ENCODE assay signal across 1 cellular context in genomic region chr4:70714061-70714468, GRCh38.
A peak's percentile ranks its signal among the peaks of the same experiment; 100 is the strongest.
TF ChIP-seq lines count a peak whose summit lies in the region.

No MANE protein-coding gene starts in this region.

TF ChIP-seq in K562, 482 proteins besides CTCF, POLR2A, EP300 and RAD21 (continued from another document and continues in another):
- TF ChIP-seq, protein P1, sequence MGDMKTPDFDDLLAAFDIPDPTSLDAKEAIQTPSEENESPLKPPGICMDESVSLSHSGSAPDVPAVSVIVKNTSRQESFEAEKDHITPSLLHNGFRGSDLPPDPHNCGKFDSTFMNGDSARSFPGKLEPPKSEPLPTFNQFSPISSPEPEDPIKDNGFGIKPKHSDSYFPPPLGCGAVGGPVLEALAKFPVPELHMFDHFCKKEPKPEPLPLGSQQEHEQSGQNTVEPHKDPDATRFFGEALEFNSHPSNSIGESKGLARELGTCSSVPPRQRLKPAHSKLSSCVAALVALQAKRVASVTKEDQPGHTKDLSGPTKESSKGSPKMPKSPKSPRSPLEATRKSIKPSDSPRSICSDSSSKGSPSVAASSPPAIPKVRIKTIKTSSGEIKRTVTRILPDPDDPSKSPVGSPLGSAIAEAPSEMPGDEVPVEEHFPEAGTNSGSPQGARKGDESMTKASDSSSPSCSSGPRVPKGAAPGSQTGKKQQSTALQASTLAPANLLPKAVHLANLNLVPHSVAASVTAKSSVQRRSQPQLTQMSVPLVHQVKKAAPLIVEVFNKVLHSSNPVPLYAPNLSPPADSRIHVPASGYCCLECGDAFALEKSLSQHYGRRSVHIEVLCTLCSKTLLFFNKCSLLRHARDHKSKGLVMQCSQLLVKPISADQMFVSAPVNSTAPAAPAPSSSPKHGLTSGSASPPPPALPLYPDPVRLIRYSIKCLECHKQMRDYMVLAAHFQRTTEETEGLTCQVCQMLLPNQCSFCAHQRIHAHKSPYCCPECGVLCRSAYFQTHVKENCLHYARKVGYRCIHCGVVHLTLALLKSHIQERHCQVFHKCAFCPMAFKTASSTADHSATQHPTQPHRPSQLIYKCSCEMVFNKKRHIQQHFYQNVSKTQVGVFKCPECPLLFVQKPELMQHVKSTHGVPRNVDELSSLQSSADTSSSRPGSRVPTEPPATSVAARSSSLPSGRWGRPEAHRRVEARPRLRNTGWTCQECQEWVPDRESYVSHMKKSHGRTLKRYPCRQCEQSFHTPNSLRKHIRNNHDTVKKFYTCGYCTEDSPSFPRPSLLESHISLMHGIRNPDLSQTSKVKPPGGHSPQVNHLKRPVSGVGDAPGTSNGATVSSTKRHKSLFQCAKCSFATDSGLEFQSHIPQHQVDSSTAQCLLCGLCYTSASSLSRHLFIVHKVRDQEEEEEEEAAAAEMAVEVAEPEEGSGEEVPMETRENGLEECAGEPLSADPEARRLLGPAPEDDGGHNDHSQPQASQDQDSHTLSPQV (IDR thresholded peaks at IDR 0.05): peak; percentile 92
- TF ChIP-seq MNT (conservative IDR thresholded peaks at IDR 0.05) (peak; percentile 25 to 51; a peak in 2 of 4 replicates), ZNF143 (CRISPR knock-in tag; IDR thresholded peaks at IDR 0.05) (no peak), TEAD1 (CRISPR knock-in tag; IDR thresholded peaks at IDR 0.05) (peak in 1 of 2 experiments; percentile 29; a peak in 1 of 4 replicates), ZNF395 (CRISPR knock-in tag; IDR thresholded peaks at IDR 0.05) (peak; percentile 68), PHTF2 (CRISPR knock-in tag; IDR thresholded peaks at IDR 0.05) (no peak), CHAMP1 (IDR thresholded peaks at IDR 0.05) (no peak), RBM34 (IDR thresholded peaks at IDR 0.05; ENCODE audit: borderline replicate concordance, insufficient read depth, low read length) (no peak), MEF2A (IDR thresholded peaks at IDR 0.05; ENCODE audit: control insufficient read depth, low read depth, low read length) (0 out of 2 replicates have a peak, but pooled peaks have one; percentile 4), CBX3 (IDR thresholded peaks at IDR 0.05; ENCODE audit: borderline replicate concordance in 1 of 2, low read length in 2 of 2) (0 out of 3 replicates have a peak, but pooled peaks of 1 of the 2 experiments have one; percentile 18), ZNF589 (CRISPR knock-in tag; IDR thresholded peaks at IDR 0.05; ENCODE audit: low read depth) (peak; percentile 78), ETV1 (tag; conservative IDR thresholded peaks at IDR 0.05; ENCODE audit: low read depth) (peak; percentile 37; the same call in 1 of the 2 replicates), ZBTB1 (CRISPR knock-in tag; IDR thresholded peaks at IDR 0.05; ENCODE audit: borderline replicate concordance, low read depth) (no peak), L3MBTL2 (IDR thresholded peaks at IDR 0.05) (peak; percentile 95), PYGO2 (tag; IDR thresholded peaks at IDR 0.05) (0 out of 2 replicates have a peak, but pooled peaks have one; percentile 9), BRD4 (IDR thresholded peaks at IDR 0.05) (peak; percentile 43; the same call in 1 of the 2 replicates), JUND (IDR thresholded peaks at IDR 0.05; ENCODE audit: borderline replicate concordance, low read depth, low read length) (peak; percentile 71; the same call in 1 of the 2 replicates), JUND (tag; IDR thresholded peaks at IDR 0.05; ENCODE audit: borderline replicate concordance, low read depth, low read length) (peak; percentile 62; the same call in 1 of the 3 replicates), NR4A1 (CRISPR knock-in tag; IDR thresholded peaks at IDR 0.05) (no peak), NR4A1 (tag; IDR thresholded peaks at IDR 0.05) (peak; percentile 21; the same call in 1 of the 2 replicates), CEBPB (tag; IDR thresholded peaks at IDR 0.05) (peak; percentile 82), BRD9 (IDR thresholded peaks at IDR 0.05; ENCODE audit: low read depth, partially characterized antibody) (peak; percentile 66), BACH1 (tag; IDR thresholded peaks at IDR 0.05) (peak; percentile 92), BHLHE40 (IDR thresholded peaks at IDR 0.05; ENCODE audit: low read length) (peak; percentile 52), ZNF766 (CRISPR knock-in tag; conservative IDR thresholded peaks at IDR 0.05) (peak; percentile 42)
- TF ChIP-seq, protein P2, sequence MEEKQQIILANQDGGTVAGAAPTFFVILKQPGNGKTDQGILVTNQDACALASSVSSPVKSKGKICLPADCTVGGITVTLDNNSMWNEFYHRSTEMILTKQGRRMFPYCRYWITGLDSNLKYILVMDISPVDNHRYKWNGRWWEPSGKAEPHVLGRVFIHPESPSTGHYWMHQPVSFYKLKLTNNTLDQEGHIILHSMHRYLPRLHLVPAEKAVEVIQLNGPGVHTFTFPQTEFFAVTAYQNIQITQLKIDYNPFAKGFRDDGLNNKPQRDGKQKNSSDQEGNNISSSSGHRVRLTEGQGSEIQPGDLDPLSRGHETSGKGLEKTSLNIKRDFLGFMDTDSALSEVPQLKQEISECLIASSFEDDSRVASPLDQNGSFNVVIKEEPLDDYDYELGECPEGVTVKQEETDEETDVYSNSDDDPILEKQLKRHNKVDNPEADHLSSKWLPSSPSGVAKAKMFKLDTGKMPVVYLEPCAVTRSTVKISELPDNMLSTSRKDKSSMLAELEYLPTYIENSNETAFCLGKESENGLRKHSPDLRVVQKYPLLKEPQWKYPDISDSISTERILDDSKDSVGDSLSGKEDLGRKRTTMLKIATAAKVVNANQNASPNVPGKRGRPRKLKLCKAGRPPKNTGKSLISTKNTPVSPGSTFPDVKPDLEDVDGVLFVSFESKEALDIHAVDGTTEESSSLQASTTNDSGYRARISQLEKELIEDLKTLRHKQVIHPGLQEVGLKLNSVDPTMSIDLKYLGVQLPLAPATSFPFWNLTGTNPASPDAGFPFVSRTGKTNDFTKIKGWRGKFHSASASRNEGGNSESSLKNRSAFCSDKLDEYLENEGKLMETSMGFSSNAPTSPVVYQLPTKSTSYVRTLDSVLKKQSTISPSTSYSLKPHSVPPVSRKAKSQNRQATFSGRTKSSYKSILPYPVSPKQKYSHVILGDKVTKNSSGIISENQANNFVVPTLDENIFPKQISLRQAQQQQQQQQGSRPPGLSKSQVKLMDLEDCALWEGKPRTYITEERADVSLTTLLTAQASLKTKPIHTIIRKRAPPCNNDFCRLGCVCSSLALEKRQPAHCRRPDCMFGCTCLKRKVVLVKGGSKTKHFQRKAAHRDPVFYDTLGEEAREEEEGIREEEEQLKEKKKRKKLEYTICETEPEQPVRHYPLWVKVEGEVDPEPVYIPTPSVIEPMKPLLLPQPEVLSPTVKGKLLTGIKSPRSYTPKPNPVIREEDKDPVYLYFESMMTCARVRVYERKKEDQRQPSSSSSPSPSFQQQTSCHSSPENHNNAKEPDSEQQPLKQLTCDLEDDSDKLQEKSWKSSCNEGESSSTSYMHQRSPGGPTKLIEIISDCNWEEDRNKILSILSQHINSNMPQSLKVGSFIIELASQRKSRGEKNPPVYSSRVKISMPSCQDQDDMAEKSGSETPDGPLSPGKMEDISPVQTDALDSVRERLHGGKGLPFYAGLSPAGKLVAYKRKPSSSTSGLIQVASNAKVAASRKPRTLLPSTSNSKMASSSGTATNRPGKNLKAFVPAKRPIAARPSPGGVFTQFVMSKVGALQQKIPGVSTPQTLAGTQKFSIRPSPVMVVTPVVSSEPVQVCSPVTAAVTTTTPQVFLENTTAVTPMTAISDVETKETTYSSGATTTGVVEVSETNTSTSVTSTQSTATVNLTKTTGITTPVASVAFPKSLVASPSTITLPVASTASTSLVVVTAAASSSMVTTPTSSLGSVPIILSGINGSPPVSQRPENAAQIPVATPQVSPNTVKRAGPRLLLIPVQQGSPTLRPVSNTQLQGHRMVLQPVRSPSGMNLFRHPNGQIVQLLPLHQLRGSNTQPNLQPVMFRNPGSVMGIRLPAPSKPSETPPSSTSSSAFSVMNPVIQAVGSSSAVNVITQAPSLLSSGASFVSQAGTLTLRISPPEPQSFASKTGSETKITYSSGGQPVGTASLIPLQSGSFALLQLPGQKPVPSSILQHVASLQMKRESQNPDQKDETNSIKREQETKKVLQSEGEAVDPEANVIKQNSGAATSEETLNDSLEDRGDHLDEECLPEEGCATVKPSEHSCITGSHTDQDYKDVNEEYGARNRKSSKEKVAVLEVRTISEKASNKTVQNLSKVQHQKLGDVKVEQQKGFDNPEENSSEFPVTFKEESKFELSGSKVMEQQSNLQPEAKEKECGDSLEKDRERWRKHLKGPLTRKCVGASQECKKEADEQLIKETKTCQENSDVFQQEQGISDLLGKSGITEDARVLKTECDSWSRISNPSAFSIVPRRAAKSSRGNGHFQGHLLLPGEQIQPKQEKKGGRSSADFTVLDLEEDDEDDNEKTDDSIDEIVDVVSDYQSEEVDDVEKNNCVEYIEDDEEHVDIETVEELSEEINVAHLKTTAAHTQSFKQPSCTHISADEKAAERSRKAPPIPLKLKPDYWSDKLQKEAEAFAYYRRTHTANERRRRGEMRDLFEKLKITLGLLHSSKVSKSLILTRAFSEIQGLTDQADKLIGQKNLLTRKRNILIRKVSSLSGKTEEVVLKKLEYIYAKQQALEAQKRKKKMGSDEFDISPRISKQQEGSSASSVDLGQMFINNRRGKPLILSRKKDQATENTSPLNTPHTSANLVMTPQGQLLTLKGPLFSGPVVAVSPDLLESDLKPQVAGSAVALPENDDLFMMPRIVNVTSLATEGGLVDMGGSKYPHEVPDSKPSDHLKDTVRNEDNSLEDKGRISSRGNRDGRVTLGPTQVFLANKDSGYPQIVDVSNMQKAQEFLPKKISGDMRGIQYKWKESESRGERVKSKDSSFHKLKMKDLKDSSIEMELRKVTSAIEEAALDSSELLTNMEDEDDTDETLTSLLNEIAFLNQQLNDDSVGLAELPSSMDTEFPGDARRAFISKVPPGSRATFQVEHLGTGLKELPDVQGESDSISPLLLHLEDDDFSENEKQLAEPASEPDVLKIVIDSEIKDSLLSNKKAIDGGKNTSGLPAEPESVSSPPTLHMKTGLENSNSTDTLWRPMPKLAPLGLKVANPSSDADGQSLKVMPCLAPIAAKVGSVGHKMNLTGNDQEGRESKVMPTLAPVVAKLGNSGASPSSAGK (IDR thresholded peaks at IDR 0.05): peak; percentile 93
- TF ChIP-seq, protein P3, sequence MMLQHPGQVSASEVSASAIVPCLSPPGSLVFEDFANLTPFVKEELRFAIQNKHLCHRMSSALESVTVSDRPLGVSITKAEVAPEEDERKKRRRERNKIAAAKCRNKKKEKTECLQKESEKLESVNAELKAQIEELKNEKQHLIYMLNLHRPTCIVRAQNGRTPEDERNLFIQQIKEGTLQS (IDR thresholded peaks at IDR 0.05): peak; percentile 90
- TF ChIP-seq, protein P3 (CRISPR knock-in tag; conservative IDR thresholded peaks at IDR 0.05): no peak
- TF ChIP-seq, protein P4, sequence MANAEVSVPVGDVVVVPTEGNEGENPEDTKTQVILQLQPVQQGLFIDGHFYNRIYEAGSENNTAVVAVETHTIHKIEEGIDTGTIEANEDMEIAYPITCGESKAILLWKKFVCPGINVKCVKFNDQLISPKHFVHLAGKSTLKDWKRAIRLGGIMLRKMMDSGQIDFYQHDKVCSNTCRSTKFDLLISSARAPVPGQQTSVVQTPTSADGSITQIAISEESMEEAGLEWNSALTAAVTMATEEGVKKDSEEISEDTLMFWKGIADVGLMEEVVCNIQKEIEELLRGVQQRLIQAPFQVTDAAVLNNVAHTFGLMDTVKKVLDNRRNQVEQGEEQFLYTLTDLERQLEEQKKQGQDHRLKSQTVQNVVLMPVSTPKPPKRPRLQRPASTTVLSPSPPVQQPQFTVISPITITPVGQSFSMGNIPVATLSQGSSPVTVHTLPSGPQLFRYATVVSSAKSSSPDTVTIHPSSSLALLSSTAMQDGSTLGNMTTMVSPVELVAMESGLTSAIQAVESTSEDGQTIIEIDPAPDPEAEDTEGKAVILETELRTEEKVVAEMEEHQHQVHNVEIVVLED (CRISPR knock-in tag; IDR thresholded peaks at IDR 0.05): 0 out of 2 replicates have a peak, but pooled peaks have one; percentile 9
- TF ChIP-seq, protein P5, sequence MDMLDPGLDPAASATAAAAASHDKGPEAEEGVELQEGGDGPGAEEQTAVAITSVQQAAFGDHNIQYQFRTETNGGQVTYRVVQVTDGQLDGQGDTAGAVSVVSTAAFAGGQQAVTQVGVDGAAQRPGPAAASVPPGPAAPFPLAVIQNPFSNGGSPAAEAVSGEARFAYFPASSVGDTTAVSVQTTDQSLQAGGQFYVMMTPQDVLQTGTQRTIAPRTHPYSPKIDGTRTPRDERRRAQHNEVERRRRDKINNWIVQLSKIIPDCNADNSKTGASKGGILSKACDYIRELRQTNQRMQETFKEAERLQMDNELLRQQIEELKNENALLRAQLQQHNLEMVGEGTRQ (CRISPR knock-in tag; IDR thresholded peaks at IDR 0.05): no peak
